Comparison of ENCODE assay signal across 8 cellular contexts in the genomic region with DNA sequence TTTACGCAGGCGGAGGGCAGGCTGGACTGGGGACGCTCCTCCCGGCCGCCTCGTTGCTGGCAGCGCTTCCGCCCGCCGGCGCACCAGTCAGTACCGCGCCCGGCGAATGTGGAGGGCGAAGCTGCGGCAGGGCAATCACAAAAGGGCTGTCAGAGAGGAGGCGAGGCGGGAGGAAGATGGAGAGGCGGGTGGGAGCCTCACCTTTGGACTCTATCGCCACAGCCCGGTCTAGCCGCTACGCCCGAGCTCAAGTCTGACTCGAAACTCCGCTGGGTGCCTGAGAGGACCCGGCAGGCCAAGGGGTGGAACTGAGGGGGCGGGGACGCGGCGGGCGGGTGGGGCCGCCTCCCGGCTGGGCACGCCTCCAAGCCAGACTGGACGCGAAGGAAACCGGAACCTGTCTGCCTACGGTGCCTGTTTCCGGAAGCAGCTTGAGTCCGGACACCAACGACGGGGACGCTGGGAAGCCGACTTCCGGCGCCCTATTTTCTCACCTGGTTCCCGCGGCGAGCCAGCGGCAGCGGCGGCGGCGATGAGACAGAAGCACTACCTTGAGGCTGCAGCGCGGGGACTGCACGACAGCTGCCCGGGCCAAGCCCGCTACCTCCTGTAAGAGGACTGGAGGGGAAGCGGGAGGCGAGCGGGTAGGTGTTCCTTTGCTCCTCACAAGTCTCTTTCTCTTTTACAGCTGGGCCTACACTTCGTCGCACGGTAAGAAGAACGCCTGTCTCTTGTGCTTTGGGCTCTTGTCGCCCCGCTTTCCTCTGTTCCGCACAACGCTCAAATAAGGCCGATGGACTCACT.
A peak's percentile ranks its signal among the peaks of the same experiment; 100 is the strongest.
DNase-seq lines count a peak whose midpoint lies in the region; ATAC-seq and TF ChIP-seq lines count a peak whose summit lies in the region.

TSS of gene RMP24 (plus strand) at position 483 of the 804 bp plus-strand sequence.

- H3K4me1 Mint-ChIP-seq in CD4-positive, alpha-beta T cell (ENCODE audit: low read depth), result peaks cover 72% of the 10 kb centered on the region
- H3K4me1 Mint-ChIP-seq in activated CD4-positive, alpha-beta memory T cell treated with anti-CD3 and anti-CD28 coated beads, Interleukin-2, amount 10 ng/mL, durations not matched to agents 7 days and 5 days, result peaks cover 49% of the 10 kb centered on the region

- H3K4me3 Mint-ChIP-seq in CD4-positive, alpha-beta T cell, result peak within 1 kb of the TSS; percentile 97
- peak within 1 kb of the TSS; percentile 94 for H3K4me3 Mint-ChIP-seq in activated CD4-positive, alpha-beta memory T cell treated with anti-CD3 and anti-CD28 coated beads, Interleukin-2, amount 10 ng/mL, durations not matched to agents 7 days and 5 days

- POLR2A ChIA-PET in CD4-positive, alpha-beta T cell (lab: Charles Lee), result interaction anchor here (0.7 to 3.1 kb wide), 13 partner anchors 22 to 942 kb away, joined by 3 to 29 read pairs (median 4); partner anchors contain the start of genes ELP2, GALNT1, INO80C and MAPRE2
- POLR2A ChIA-PET in activated CD4-positive, alpha-beta memory T cell treated with anti-CD3 and anti-CD28 coated beads, Interleukin-2, amount 10 ng/mL, durations not matched to agents 7 days and 5 days (lab: Charles Lee), result interaction anchor here (0.6 to 2.5 kb wide), 13 partner anchors 18 to 931 kb away, joined by 3 to 17 read pairs (median 3); partner anchors contain the start of genes ELP2, INO80C, KIAA1328 and MAPRE2

- H3K4me1 ChIP-seq in lower lobe of right lung, result peaks cover 23% of the 10 kb centered on the region

- H3K9me3 ChIP-seq in CD4-positive, alpha-beta T cell (ENCODE audit: control insufficient read depth, low read length), result no peaks in the 10 kb centered on the region
- no peaks in the 10 kb centered on the region for H3K9me3 ChIP-seq in lower lobe of right lung

- CTCF ChIA-PET in CD4-positive, alpha-beta T cell (lab: Charles Lee), result interaction anchor here (0.9 kb wide), 1 partner anchor 586 kb away, joined by 3 read pairs; no protein-coding TSS in a partner anchor
- CTCF ChIA-PET in activated CD4-positive, alpha-beta memory T cell treated with anti-CD3 and anti-CD28 coated beads, Interleukin-2, amount 10 ng/mL, durations not matched to agents 7 days and 5 days (lab: Charles Lee), result interaction anchor here (1.1 kb wide), 1 partner anchor 45 kb away, joined by 4 read pairs; no protein-coding TSS in a partner anchor

- peak; percentile 86 to 94 (median 92) for DNase-seq in CD4-positive, alpha-beta T cell
- DNase-seq in NCI-H82 (lab: John Stamatoyannopoulos, UW) (peak; percentile 95), ecto neural progenitor cell (ENCODE audit: low spot score) (peak; percentile 97), lower lobe of right lung (peak; percentile 95)
- DNase-seq in activated CD4-positive, alpha-beta memory T cell treated with anti-CD3 and anti-CD28 coated beads, Interleukin-2, amount 10 ng/mL, durations not matched to agents 7 days and 5 days, result peak; percentile 95
- peak; percentile 84 to 90 (median 85) for DNase-seq in stimulated activated CD4-positive, alpha-beta T cell treated with anti-CD3 and anti-CD28 coated beads, TNF-alpha, amount 100 ng/mL, for 1 hour (ENCODE audit: low read depth in 3 of 3, low spot score in 1 of 3)

- no peaks in the 10 kb centered on the region for H3K27me3 Mint-ChIP-seq in CD4-positive, alpha-beta T cell
- no peaks in the 10 kb centered on the region for H3K27me3 Mint-ChIP-seq in activated CD4-positive, alpha-beta memory T cell treated with anti-CD3 and anti-CD28 coated beads, Interleukin-2, amount 10 ng/mL, durations not matched to agents 7 days and 5 days

- H3K4me3 ChIP-seq in lower lobe of right lung, result peak within 1 kb of the TSS; percentile 76

- peak; percentile 82 for ATAC-seq in CD4-positive, alpha-beta T cell (ENCODE audit: poor library complexity)
- ATAC-seq in GM19452 (IDR thresholded peaks at IDR 0.05; ENCODE audit: unreplicated experiment) (peak; percentile 86), HG03575 (IDR thresholded peaks at IDR 0.05; ENCODE audit: extremely low read depth, insufficient number of reproducible peaks, low FRiP score, unreplicated experiment) (peak; percentile 74), lower lobe of right lung (peak; percentile 98 to 99)

- intact Hi-C loops in CD4-positive, alpha-beta T cell (cut with DNase I, micrococcal nuclease), result loop anchor here (1.0 to 10.0 kb wide), 7 partner anchors 94 to 918 kb away; partner anchors contain the start of genes KIAA1328 (in 2 of the 2), RPRD1A (in 2 of the 2), TPGS2 (in 2 of the 2) and GALNT1 (in 1 of the 2)
- intact Hi-C loops in lower lobe of right lung (cut with DNase I), result no loop called here

- TF ChIP-seq CTCF in CD4-positive, alpha-beta T cell (IDR thresholded peaks at IDR 0.05), result no peak
- no peak for TF ChIP-seq CTCF in lower lobe of right lung (IDR thresholded peaks at IDR 0.05)

- peaks cover 59% of the 10 kb centered on the region for H3K36me3 Mint-ChIP-seq in CD4-positive, alpha-beta T cell (ENCODE audit: low read depth)
- peaks cover 30% of the 10 kb centered on the region for H3K36me3 Mint-ChIP-seq in activated CD4-positive, alpha-beta memory T cell treated with anti-CD3 and anti-CD28 coated beads, Interleukin-2, amount 10 ng/mL, durations not matched to agents 7 days and 5 days (ENCODE audit: low read depth)

- peaks cover 27% of the 10 kb centered on the region for H3K36me3 ChIP-seq in lower lobe of right lung

- peak within 1 kb of the TSS; percentile 88 for H3K27ac ChIP-seq in CD4-positive, alpha-beta T cell (ENCODE audit: low read depth, low read length)
- H3K27ac ChIP-seq in lower lobe of right lung, result peak within 1 kb of the TSS; percentile 93

- no peaks in the 10 kb centered on the region for H3K27me3 ChIP-seq in CD4-positive, alpha-beta T cell (ENCODE audit: control insufficient read depth, insufficient read depth, low read length)
- H3K27me3 ChIP-seq in lower lobe of right lung (ENCODE audit: low read depth), result no peaks in the 10 kb centered on the region

- H3K9me3 Mint-ChIP-seq in CD4-positive, alpha-beta T cell, result no peaks in the 10 kb centered on the region
- H3K9me3 Mint-ChIP-seq in activated CD4-positive, alpha-beta memory T cell treated with anti-CD3 and anti-CD28 coated beads, Interleukin-2, amount 10 ng/mL, durations not matched to agents 7 days and 5 days, result no peaks in the 10 kb centered on the region

- H3K27ac Mint-ChIP-seq in CD4-positive, alpha-beta T cell, result peak within 1 kb of the TSS; percentile 96
- H3K27ac Mint-ChIP-seq in activated CD4-positive, alpha-beta memory T cell treated with anti-CD3 and anti-CD28 coated beads, Interleukin-2, amount 10 ng/mL, durations not matched to agents 7 days and 5 days, result peak within 1 kb of the TSS; percentile 94

Comparison
In these comparisons a context has a peak if more than half of its experiments do, and no peak if none do; other contexts are left out.
1. Peak in every context shown above with its lines: DNase-seq, ATAC-seq, H3K4me3 ChIP-seq and H3K27ac ChIP-seq.